ENCODE assay signal across 34 cellular contexts in the genomic region with DNA sequence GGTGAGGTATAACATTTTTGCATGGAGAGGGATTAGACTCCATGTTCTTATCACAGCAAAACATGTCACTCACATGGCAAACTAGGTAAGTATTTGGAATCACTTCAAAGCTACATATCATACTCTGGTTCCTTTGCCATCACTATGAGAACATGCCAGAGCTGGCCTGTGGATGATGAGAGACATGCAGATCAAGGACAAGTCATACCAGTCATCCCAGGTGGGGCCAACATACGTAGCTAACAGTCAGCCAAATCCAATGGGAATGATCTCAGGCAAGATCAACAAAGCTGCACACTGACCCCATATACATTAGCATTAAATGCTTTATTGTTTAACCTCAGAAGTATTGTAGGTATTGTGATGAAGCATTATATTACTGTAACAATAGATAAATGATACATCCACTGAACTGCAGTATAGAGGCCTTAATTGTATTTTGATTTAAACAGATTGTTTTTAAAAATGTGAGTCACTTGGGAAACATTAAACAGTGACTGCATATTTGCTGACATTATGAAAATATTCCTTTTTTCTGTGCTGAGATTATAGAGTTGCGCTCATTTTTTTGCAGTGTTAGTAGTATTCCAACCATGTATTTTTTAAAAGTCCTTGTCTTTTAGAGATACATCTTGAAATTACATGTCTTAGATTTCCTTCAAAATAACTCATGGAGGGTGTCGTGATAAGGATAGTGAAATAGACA. TPM values are rescaled to one million over a fixed set of nuclear protein-coding genes. Genes with fewer than 3 reads are reported as not detected.
"Had no signal": no experiment of that assay in that cellular context is flagged by ENCODE, and none has a peak within 500 bp of the region (broad histone marks: within the 10 kb centered on the region; RNA-seq: fewer than 3 reads in every experiment).

No MANE protein-coding gene starts in this region.

- H3K4me2 ChIP-seq: hepatocyte, smooth muscle cell had no signal

- FAIRE-seq: kidney had no signal

- H3K4me1 ChIP-seq: gastroesophageal sphincter, heart left ventricle, parathyroid adenoma, suprapubic skin, transverse colon, upper lobe of right lung, uterus had no signal

- H3K36me3 ChIP-seq: gastroesophageal sphincter, heart left ventricle, neutrophil, suprapubic skin, transverse colon, upper lobe of right lung, uterus had no signal

- H3K9me3 ChIP-seq: gastroesophageal sphincter, heart left ventricle, mucosa of descending colon, neutrophil, suprapubic skin, transverse colon, upper lobe of right lung, uterus had no signal

- H2AFZ ChIP-seq: hepatocyte, parathyroid adenoma had no signal

- ATAC-seq: esophagus mucosa; gastroesophageal sphincter; heart left ventricle; left lobe of liver; mucosa of descending colon; natural killer cell treated with Interleukin-12 subunit alpha and Interleukin-12 subunit beta and Interleukin-15 and Interleukin-18, amount 100 ng/mL, for 72 hours; sciatic nerve; stimulated activated naive CD8-positive, alpha-beta T cell treated with anti-CD3 and anti-CD28 coated beads, Interleukin-15, amount 100 ng/mL, for 72 hours; upper lobe of right lung had no signal

- H3K4me3 ChIP-seq: dorsolateral prefrontal cortex, gastroesophageal sphincter, heart left ventricle, hepatocyte, lung, mucosa of descending colon, smooth muscle cell, suprapubic skin, transverse colon, upper lobe of right lung, uterus had no signal

- H3K79me2 ChIP-seq: hepatocyte, parathyroid adenoma had no signal

- H3K9ac ChIP-seq: parathyroid adenoma had no signal

- DNase-seq: dorsolateral prefrontal cortex; effector CD4-positive, alpha-beta T cell; foreskin fibroblast; heart left ventricle; kidney; mesenchymal stem cell; mucosa of descending colon; naive B cell; stimulated activated CD4-positive, alpha-beta T cell treated with anti-CD3 and anti-CD28 coated beads, Interleukin-12 subunit alpha, Interleukin-12 subunit beta, amount 100 ng/mL, for 4 hours; stimulated activated CD4-positive, alpha-beta T cell treated with anti-CD3 and anti-CD28 coated beads, Interleukin-1b, Interleukin-23, amount 100 ng/mL, for 48 hours; stimulated activated CD4-positive, alpha-beta T cell treated with anti-CD3 and anti-CD28 coated beads, Interleukin-4, amount 100 ng/mL, for 1 hour; stimulated activated CD8-positive, alpha-beta memory T cell treated with anti-CD3 and anti-CD28 coated beads, Interleukin-4, amount 100 ng/mL, for 48 hours; stimulated activated naive CD4-positive, alpha-beta T cell; stimulated activated naive CD8-positive, alpha-beta T cell treated with anti-CD3 and anti-CD28 coated beads, Interleukin-15, amount 100 ng/mL, for 72 hours; transverse colon; upper lobe of right lung; uterus had no signal

- H3K27me3 ChIP-seq: dorsolateral prefrontal cortex, gastroesophageal sphincter, heart left ventricle, hepatocyte, neutrophil, suprapubic skin, transverse colon, upper lobe of right lung, uterus had no signal

- H3K27ac ChIP-seq: dorsolateral prefrontal cortex, epithelial cell of prostate, gastroesophageal sphincter, heart left ventricle, hepatocyte, neutrophil, parathyroid adenoma, suprapubic skin, transverse colon, upper lobe of right lung, uterus had no signal

RNA-seq across cellular contexts. Expression of gene FSHB, which starts 54.8 kb away (rescaled TPM):
- total RNA-seq: dorsolateral prefrontal cortex; esophagus mucosa; gastroesophageal sphincter; heart left ventricle; hepatocyte; kidney; left lobe of liver; liver; lung; mesothelial cell of epicardium; mucosa of descending colon; natural killer cell treated with Interleukin-12 subunit alpha and Interleukin-12 subunit beta and Interleukin-15 and Interleukin-18, amount 100 ng/mL, for 72 hours; neural crest cell; omental fat pad; progenitor cell of endocrine pancreas; sciatic nerve; smooth muscle cell; suprapubic skin; transverse colon; upper lobe of right lung; uterus had no signal
- polyA plus RNA-seq: heart left ventricle, hepatocyte, liver, lung, smooth muscle cell had no signal
